In the genomic region with DNA sequence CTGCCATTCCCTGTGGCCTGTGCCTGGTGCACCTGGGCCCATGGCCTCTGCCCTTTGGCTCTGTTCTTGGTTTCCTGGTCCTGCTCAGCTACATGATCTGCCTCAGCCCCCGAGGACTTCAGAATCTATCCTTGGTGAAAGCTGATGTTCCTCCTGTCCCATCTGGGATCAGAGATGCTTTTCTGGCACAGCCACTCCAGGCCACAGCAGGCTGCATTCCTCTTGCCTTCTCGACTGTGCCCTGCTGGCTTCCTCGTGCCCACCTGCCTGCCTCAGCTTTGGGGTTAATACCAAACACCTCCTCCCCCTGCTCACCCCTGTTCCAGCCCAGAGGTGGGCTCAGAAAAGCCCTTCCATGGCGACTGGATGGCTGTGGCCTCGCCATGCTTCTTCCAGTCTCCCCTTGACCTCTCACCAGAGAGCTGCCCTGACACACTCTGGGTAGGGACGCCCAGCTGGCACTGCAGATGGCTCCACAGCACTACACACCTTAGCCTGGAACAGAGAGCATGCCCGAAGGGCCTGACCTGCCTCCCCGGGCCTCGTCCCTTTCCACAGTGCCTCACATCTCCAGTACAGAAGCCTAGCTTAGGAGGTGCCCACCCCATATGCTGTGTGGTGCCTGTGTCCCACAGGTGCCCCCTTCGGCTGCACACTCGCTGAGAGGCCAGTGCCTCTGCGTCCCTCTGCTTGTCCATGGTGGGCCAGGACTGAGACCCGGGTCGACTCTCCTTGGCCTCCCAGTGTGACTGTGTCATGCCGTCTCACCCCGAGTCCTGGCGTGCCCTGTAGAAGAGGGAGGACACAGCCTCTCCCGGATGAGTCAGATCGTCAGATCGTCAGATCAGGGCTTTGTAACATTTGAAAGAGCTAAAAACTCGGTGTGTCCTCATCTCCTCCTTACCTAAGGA, we compare ENCODE assay signal across 15 cellular contexts.
DNase-seq lines count a peak whose midpoint lies in the region; ATAC-seq, FAIRE-seq and TF ChIP-seq lines count a peak whose summit lies in the region.
"Had no signal": no experiment of that assay in that cellular context is flagged by ENCODE, and none has a peak within 500 bp of the region (broad histone marks: within the 10 kb centered on the region; RNA-seq: fewer than 3 reads in every experiment).

No MANE protein-coding gene starts in this region.

- H3K4me1 Mint-ChIP-seq in CD14-positive monocyte (peaks cover 10% of the 10 kb centered on the region), IgD-negative memory B cell (no peaks in the 10 kb centered on the region)
- peaks cover 5 to 14% (median 7%) of the 10 kb centered on the region in 7 donors for H3K4me1 Mint-ChIP-seq in naive thymus-derived CD4-positive, alpha-beta T cell

- no peak overlapping the region for H2AFZ ChIP-seq in GM12878 (ENCODE audit: control insufficient read depth, low read depth, low read length)

- H3K4me3 ChIP-seq in GM12878 (no peak overlapping the region), gastroesophageal sphincter (no peak overlapping the region)
- no peak overlapping the region for H3K4me3 ChIP-seq in naive thymus-derived CD4-positive, alpha-beta T cell (ENCODE audit: low read length)

- H3K4me3 Mint-ChIP-seq in CD14-positive monocyte (no peak overlapping the region), IgD-negative memory B cell (peak overlapping the region in 1 of 4 donors; percentile 57)
- no peak overlapping the region for H3K4me3 Mint-ChIP-seq in naive thymus-derived CD4-positive, alpha-beta T cell

- H3K4me1 ChIP-seq in GM12878 (ENCODE audit: control insufficient read depth, insufficient read depth, low read length) (no peaks in the 10 kb centered on the region), gastroesophageal sphincter (no peaks in the 10 kb centered on the region)
- no peaks in the 10 kb centered on the region for H3K4me1 ChIP-seq in naive thymus-derived CD4-positive, alpha-beta T cell (ENCODE audit: control insufficient read depth in 2 of 2, insufficient read depth in 2 of 2, low read length in 2 of 2)

- intact Hi-C loops in CD14-positive monocyte (cut with micrococcal nuclease) = no loop called here
- intact Hi-C loops in GM12878 (cut with micrococcal nuclease; ENCODE audit: unreplicated experiment) = no loop called here
- intact Hi-C loops in naive thymus-derived CD4-positive, alpha-beta T cell (cut with micrococcal nuclease) = no loop called here

- H3K27me3 ChIP-seq in GM12878 (replicated peaks in 1 of 2; ENCODE audit: control insufficient read depth in 2 of 2, insufficient read depth in 2 of 2, low read length in 1 of 2) = no peaks in the 10 kb centered on the region
- H3K27me3 ChIP-seq in naive thymus-derived CD4-positive, alpha-beta T cell (ENCODE audit: control insufficient read depth in 2 of 2, insufficient read depth in 2 of 2, low read length in 2 of 2) = no peaks in the 10 kb centered on the region
- no peaks in the 10 kb centered on the region for H3K27me3 ChIP-seq in gastroesophageal sphincter

- no peak overlapping the region for H3K27ac ChIP-seq in GM12878 (ENCODE audit: control insufficient read depth, insufficient read depth)
- H3K27ac ChIP-seq in naive thymus-derived CD4-positive, alpha-beta T cell (ENCODE audit: low read depth, low read length) = no peak overlapping the region
- no peak overlapping the region for H3K27ac ChIP-seq in gastroesophageal sphincter

- no peaks in the 10 kb centered on the region for H4K20me1 ChIP-seq in GM12878 (ENCODE audit: control insufficient read depth, insufficient read depth)

- no TSS peak for BruUV-seq in GM12878 (replicated peaks; lab: Mats Ljungman, UMichigan)

- FAIRE-seq in GM12878 (lab: Jason Lieb, UNC) = no peak
- FAIRE-seq: G401.6, GM18507 had no signal

- no peak for TF ChIP-seq RAD21 in GM12878 (IDR thresholded peaks at IDR 0.05; ENCODE audit: insufficient read depth, low read depth, low read length)

- DNase-seq in CD14-positive monocyte (ENCODE audit: low spot score) (no peak), GM12878 (ENCODE audit: low read depth, low spot score) (no peak), NCI-H1092 (lab: John Stamatoyannopoulos, UW) (no peak), NCI-H226 (no peak), DMS79 treated with DMSO at 0.1 percent for 48 hours (lab: John Stamatoyannopoulos, UW) (no peak)
- no peak for DNase-seq in naive thymus-derived CD4-positive, alpha-beta T cell
- DNase-seq: cortex of kidney, GOT3, NCI-H2029 treated with DMSO at 0.1 percent for 48 hours, NCI-H82, T1000 had no signal

- in situ Hi-C loops in GM12878 (cut with MboI) = no loop called here

- POLR2A ChIA-PET in GM12878 (lab: Charles Lee) = no interaction called here
- POLR2A ChIA-PET in naive thymus-derived CD4-positive, alpha-beta T cell (lab: Charles Lee) = no interaction called here

- no peak overlapping the region for H3K9ac ChIP-seq in GM12878 (ENCODE audit: control insufficient read depth, insufficient read depth, low read length)

- peak; percentile 38; the same call in 1 of the 2 replicates for TF ChIP-seq POLR2A in GM12878 (IDR thresholded peaks at IDR 0.05; ENCODE audit: low read depth, low read length)
- TF ChIP-seq POLR2A in gastroesophageal sphincter (IDR thresholded peaks at IDR 0.05) = no peak

- H3K27ac Mint-ChIP-seq in CD14-positive monocyte (peak overlapping the region; percentile 18 to 88 (median 73)), IgD-negative memory B cell (peak overlapping the region in 2 of 3 donors; percentile 72 to 73)
- peak overlapping the region in 7 of 9 donors; percentile 45 to 84 (median 69) for H3K27ac Mint-ChIP-seq in naive thymus-derived CD4-positive, alpha-beta T cell

- H3K36me3 ChIP-seq in GM12878 (ENCODE audit: control insufficient read depth in 2 of 2, insufficient read depth in 2 of 2, low read length in 1 of 2) = peaks cover 29 to 50% of the 10 kb centered on the region in 2 experiments
- peaks cover 0 to 95% (median 14%) of the 10 kb centered on the region in 3 experiments for H3K36me3 ChIP-seq in naive thymus-derived CD4-positive, alpha-beta T cell (ENCODE audit: control insufficient read depth in 2 of 3, insufficient read depth in 3 of 3, low read length in 3 of 3)
- H3K36me3 ChIP-seq in gastroesophageal sphincter = peaks cover 0 to 95% of the 10 kb centered on the region in 2 donors

- H3K36me3 Mint-ChIP-seq in CD14-positive monocyte = peaks cover 92 to 100% of the 10 kb centered on the region in 2 donors
- H3K36me3 Mint-ChIP-seq in IgD-negative memory B cell = peaks cover 5% of the 10 kb centered on the region
- peaks cover 5 to 70% (median 14%) of the 10 kb centered on the region in 5 donors for H3K36me3 Mint-ChIP-seq in naive thymus-derived CD4-positive, alpha-beta T cell

- H3K9me3 Mint-ChIP-seq in CD14-positive monocyte (no peaks in the 10 kb centered on the region), IgD-negative memory B cell (no peaks in the 10 kb centered on the region)
- H3K9me3 Mint-ChIP-seq in naive thymus-derived CD4-positive, alpha-beta T cell = peaks cover 0 to 4% (median 0%) of the 10 kb centered on the region in 11 donors

- SMC1A ChIA-PET in GM12878 (lab: Charles Lee; ENCODE audit: uncharacterized antibody, unreplicated experiment) = interaction anchor here (0.6 to 1.3 kb wide), 4 partner anchors 8 to 1324 kb away, joined by 3 to 6 read pairs (median 3); no protein-coding TSS in a partner anchor

- no peak for ATAC-seq in GM12878
- ATAC-seq in naive thymus-derived CD4-positive, alpha-beta T cell = peak; percentile 10
- ATAC-seq in gastroesophageal sphincter = no peak

- TF ChIP-seq EP300 in GM12878 (IDR thresholded peaks at IDR 0.05; ENCODE audit: borderline replicate concordance in 1 of 2, control insufficient read depth in 1 of 2, low read depth in 2 of 2, low read length in 2 of 2) = no peak
- TF ChIP-seq EP300 in gastroesophageal sphincter (IDR thresholded peaks at IDR 0.05) = no peak

- RAD21 ChIA-PET in GM12878 (lab: Charles Lee; ENCODE audit: unreplicated experiment) = no interaction called here

- H3K9me3 ChIP-seq in GM12878 (replicated peaks; ENCODE audit: control insufficient read depth, insufficient read depth, low read length) = no peaks in the 10 kb centered on the region
- H3K9me3 ChIP-seq in naive thymus-derived CD4-positive, alpha-beta T cell (ENCODE audit: control insufficient read depth in 2 of 3, low read length in 3 of 3) = no peaks in the 10 kb centered on the region
- no peaks in the 10 kb centered on the region for H3K9me3 ChIP-seq in gastroesophageal sphincter

- H3K27me3 Mint-ChIP-seq in CD14-positive monocyte (ENCODE audit: low read depth in 3 of 3) (peaks cover 0 to 5% (median 2%) of the 10 kb centered on the region in 3 donors), IgD-negative memory B cell (no peaks in the 10 kb centered on the region)
- H3K27me3 Mint-ChIP-seq in naive thymus-derived CD4-positive, alpha-beta T cell = no peaks in the 10 kb centered on the region

- CTCF ChIA-PET in GM12878 (lab: Yijun Ruan, JAX) = interaction anchor here (0.9 to 2.9 kb wide), 2 partner anchors 110 to 692 kb away, joined by 3 to 19 read pairs; no protein-coding TSS in a partner anchor
- CTCF ChIA-PET in naive thymus-derived CD4-positive, alpha-beta T cell (lab: Charles Lee) = interaction anchor here (0.7 kb wide), 1 partner anchor 16 kb away, joined by 4 read pairs; no protein-coding TSS in a partner anchor

- H3K79me2 ChIP-seq in GM12878 (ENCODE audit: control insufficient read depth, insufficient read depth, low read length) = no peaks in the 10 kb centered on the region

- WGBS in GM12878 (ENCODE audit: insufficient coverage, insufficient replicate concordance, low lambda C conversion rate, missing lambda C conversion rate) = 86% methylated on average over 21 of the region's 21 CpGs
- 71 to 81% methylated on average over 3 of the region's 21 CpGs for WGBS in gastroesophageal sphincter (ENCODE audit: low coverage in 1 of 2), 2 donors

- H3K4me2 ChIP-seq in GM12878 (ENCODE audit: control insufficient read depth, insufficient read depth) = no peak overlapping the region

- TF ChIP-seq CTCF in CD14-positive monocyte (IDR thresholded peaks at IDR 0.05) (no peak), GM12878 (IDR thresholded peaks at IDR 0.05 in 2 of 3, conservative IDR thresholded peaks at IDR 0.05 in 1 of 3; ENCODE audit: control insufficient read depth in 2 of 3, extremely low read depth in 1 of 3, insufficient read depth in 1 of 3, low read depth in 3 of 3, low read length in 3 of 3) (no peak), gastroesophageal sphincter (IDR thresholded peaks at IDR 0.05) (no peak)

TF ChIP-seq in GM12878, 131 proteins besides CTCF, POLR2A, EP300 and RAD21:
- TF ChIP-seq ETV6 (conservative IDR thresholded peaks at IDR 0.05 in 1 of 2, IDR thresholded peaks at IDR 0.05 in 1 of 2; ENCODE audit: borderline replicate concordance in 1 of 2, low read depth in 1 of 2) = no peak
- TF ChIP-seq KAT2A (conservative IDR thresholded peaks at IDR 0.05; ENCODE audit: control insufficient read depth, low read depth, low read length) = no peak
- TF ChIP-seq POLR2AphosphoS5 (IDR thresholded peaks at IDR 0.05; ENCODE audit: low read length) = peak; percentile 23; the same call in 1 of the 2 replicates
- no peak for TF ChIP-seq FOXM1 (IDR thresholded peaks at IDR 0.05; ENCODE audit: low read depth, low read length)
